Comparison of ENCODE assay signal across 29 cellular contexts in the genomic region with DNA sequence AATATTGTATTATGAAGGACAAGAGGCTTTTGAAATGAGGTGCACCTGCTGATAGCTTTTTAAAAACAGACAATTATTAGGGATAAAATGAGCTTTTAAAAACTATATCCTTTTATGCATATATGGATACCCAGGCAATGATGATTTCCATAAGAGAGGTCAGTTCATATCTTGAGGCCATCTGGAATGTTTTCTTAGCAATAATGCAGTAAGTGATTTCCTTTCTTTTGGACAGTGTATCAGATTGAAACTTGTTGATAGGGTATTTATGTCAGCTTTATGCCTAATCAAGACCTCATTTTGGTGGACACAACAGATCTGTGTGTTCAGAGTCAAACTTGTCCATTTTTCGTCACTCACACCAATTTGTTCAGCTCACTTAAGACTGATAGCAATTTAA.
"Had no signal": no experiment of that assay in that cellular context is flagged by ENCODE, and none has a peak within 500 bp of the region (broad histone marks: within the 10 kb centered on the region; RNA-seq: fewer than 3 reads in every experiment).

No MANE protein-coding gene starts in this region.

- FAIRE-seq: colon, endometrium, endothelial cell of umbilical vein, frontal cortex had no signal

- H3K36me3 ChIP-seq: colonic mucosa, esophagus muscularis mucosa, esophagus squamous epithelium, gastrocnemius medialis, gastroesophageal sphincter, heart left ventricle, heart right ventricle had no signal

- DNase-seq: colonic mucosa; cortex of kidney; dermis blood vessel endothelial cell; dorsolateral prefrontal cortex; effector CD4-positive, alpha-beta T cell; effector CD8-positive, alpha-beta T cell; effector memory CD4-positive, alpha-beta T cell; effector memory CD8-positive, alpha-beta T cell; endodermal cell; erythroblast; esophagus squamous epithelium; foreskin fibroblast; foreskin keratinocyte; foreskin melanocyte; gastrocnemius medialis; glutamatergic neuron; head of caudate nucleus; heart left ventricle; heart right ventricle had no signal

- H3K4me3 ChIP-seq: colonic mucosa, coronary artery, dorsolateral prefrontal cortex, esophagus muscularis mucosa, esophagus squamous epithelium, gastrocnemius medialis, gastroesophageal sphincter, heart left ventricle, heart right ventricle had no signal

- H3K4me3 Mint-ChIP-seq: dendritic cell treated with granulocyte-macrophage colony-stimulating factor and Interleukin-4, amounts not matched to agents 40 ng/mL and 50 ng/mL, for 4 days; effector memory CD8-positive, alpha-beta T cell; endodermal cell had no signal

- H3K27ac ChIP-seq: colonic mucosa, coronary artery, dorsolateral prefrontal cortex, epithelial cell of prostate, esophagus muscularis mucosa, esophagus squamous epithelium, foreskin keratinocyte, gastrocnemius medialis, gastroesophageal sphincter, heart left ventricle, heart right ventricle had no signal

- H3K27me3 ChIP-seq: colonic mucosa, dorsolateral prefrontal cortex, esophagus muscularis mucosa, esophagus squamous epithelium, foreskin keratinocyte, gastrocnemius medialis, gastroesophageal sphincter, heart left ventricle, heart right ventricle had no signal

- H3K9me3 ChIP-seq: colonic mucosa, esophagus muscularis mucosa, esophagus squamous epithelium, gastrocnemius medialis, gastroesophageal sphincter, heart left ventricle, heart right ventricle had no signal

- ATAC-seq: effector memory CD8-positive, alpha-beta T cell; esophagus mucosa; foreskin keratinocyte; gastrocnemius medialis; gastroesophageal sphincter; heart left ventricle; heart right ventricle had no signal

- H3K27me3 Mint-ChIP-seq: dendritic cell treated with granulocyte-macrophage colony-stimulating factor and Interleukin-4, amounts not matched to agents 40 ng/mL and 50 ng/mL, for 4 days; effector memory CD8-positive, alpha-beta T cell had no signal
